Comparison of ENCODE assay signal across 1 cellular context in the genomic region with DNA sequence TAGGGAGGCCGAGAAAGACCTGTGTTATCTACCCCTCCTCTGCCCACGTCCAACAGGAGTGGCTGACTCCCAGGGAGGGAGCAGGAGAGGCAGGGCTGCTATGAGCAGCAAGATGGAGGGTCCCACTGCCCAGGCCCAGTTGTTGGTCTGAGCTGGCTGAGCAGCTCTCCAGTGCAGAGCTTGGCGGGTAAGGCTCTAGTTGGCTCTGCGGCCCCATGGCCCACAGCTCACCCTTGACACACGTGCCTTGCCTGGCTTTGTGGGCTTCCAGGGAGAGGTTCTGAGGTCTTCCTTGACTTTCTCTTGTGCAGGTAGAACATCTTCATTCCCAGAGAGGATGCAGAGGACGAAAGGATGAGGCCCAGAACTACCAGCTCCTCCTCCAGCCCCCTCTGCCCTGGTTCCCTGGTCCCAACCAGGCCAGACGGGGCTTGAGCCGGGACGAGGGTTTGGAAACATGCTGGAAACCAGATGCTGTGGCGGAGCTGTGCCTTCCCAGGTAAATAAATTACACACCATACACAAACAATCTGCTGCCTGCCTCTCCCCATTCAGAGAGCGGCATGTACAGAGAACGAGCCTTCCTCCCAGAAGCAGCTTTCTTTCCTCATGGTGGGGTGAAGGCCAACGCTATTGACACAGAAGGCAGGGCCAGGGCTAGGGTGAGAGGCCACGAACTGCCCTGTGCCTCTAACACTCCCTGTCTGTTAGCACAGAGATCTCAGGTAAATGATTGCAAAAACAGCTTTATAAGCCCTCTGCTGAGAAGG.
TF ChIP-seq lines count a peak whose summit lies in the region.

No MANE protein-coding gene starts in this region.

TF ChIP-seq in H1, 55 proteins besides CTCF, POLR2A, EP300 and RAD21 (continued from another document):
- TF ChIP-seq, protein P1, sequence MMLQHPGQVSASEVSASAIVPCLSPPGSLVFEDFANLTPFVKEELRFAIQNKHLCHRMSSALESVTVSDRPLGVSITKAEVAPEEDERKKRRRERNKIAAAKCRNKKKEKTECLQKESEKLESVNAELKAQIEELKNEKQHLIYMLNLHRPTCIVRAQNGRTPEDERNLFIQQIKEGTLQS (IDR thresholded peaks at IDR 0.05; ENCODE audit: insufficient read depth, low read depth, low read length): no peak
- TF ChIP-seq TBP (IDR thresholded peaks at IDR 0.05; ENCODE audit: low read depth, low read length) (no peak), JUND (IDR thresholded peaks at IDR 0.05; ENCODE audit: low read length) (no peak), BCL11A (IDR thresholded peaks at IDR 0.05; ENCODE audit: low read depth in 2 of 2, low read length in 2 of 2) (no peak), EZH2 (IDR thresholded peaks at IDR 0.05; ENCODE audit: low read depth, low read length, severe bottlenecking) (no peak), SP4 (IDR thresholded peaks at IDR 0.05; ENCODE audit: low read length) (no peak), SIN3A (conservative IDR thresholded peaks at IDR 0.05 in 1 of 2, IDR thresholded peaks at IDR 0.05 in 1 of 2; ENCODE audit: low read depth in 1 of 2, low read length in 2 of 2) (no peak), POU5F1 (IDR thresholded peaks at IDR 0.05; ENCODE audit: low read depth, low read length) (no peak), EGR1 (IDR thresholded peaks at IDR 0.05; ENCODE audit: borderline replicate concordance, low read depth, low read length) (no peak), CREB1 (IDR thresholded peaks at IDR 0.05) (no peak)
